Comparison of ENCODE assay signal across 8 cellular contexts in genomic region chr10:120735773-120736371, GRCh38.
DNase-seq lines count a peak whose midpoint lies in the region; ATAC-seq and TF ChIP-seq lines count a peak whose summit lies in the region.

No MANE protein-coding gene starts in this region.

- ATAC-seq in CD8-positive, alpha-beta T cell, result no peak
- ATAC-seq in GM21529 (IDR thresholded peaks at IDR 0.05; ENCODE audit: unreplicated experiment) (peak; percentile 70), HG02852 (IDR thresholded peaks at IDR 0.05; ENCODE audit: unreplicated experiment) (no peak)
- ATAC-seq in naive thymus-derived CD4-positive, alpha-beta T cell, result no peak

- no peak overlapping the region for H4K91ac ChIP-seq in neuronal stem cell (ENCODE audit: low read depth, low read length, poor library complexity)

- H3K27ac Mint-ChIP-seq in CD8-positive, alpha-beta T cell, result no peak overlapping the region
- H3K27ac Mint-ChIP-seq in naive thymus-derived CD4-positive, alpha-beta T cell, result no peak overlapping the region

- H3K9ac ChIP-seq in neuronal stem cell (ENCODE audit: low read depth, low read length, poor library complexity), result no peak overlapping the region

- H3K27me3 ChIP-seq in CD8-positive, alpha-beta T cell (ENCODE audit: insufficient read depth, low read length), result no peaks in the 10 kb centered on the region
- H3K27me3 ChIP-seq in neuronal stem cell (ENCODE audit: control insufficient read depth in 3 of 3, insufficient read depth in 3 of 3, low read depth in 1 of 3, low read length in 3 of 3), result peaks cover 0 to 9% (median 0%) of the 10 kb centered on the region in 3 experiments
- no peaks in the 10 kb centered on the region for H3K27me3 ChIP-seq in naive thymus-derived CD4-positive, alpha-beta T cell (ENCODE audit: control insufficient read depth in 2 of 2, insufficient read depth in 2 of 2, low read length in 2 of 2)

- WGBS in neuronal stem cell (ENCODE audit: extremely low coverage in 2 of 2, insufficient read length in 2 of 2, insufficient replicate concordance in 1 of 2), 2 donors, result no CpG with 5 or more reads among the region's 5 CpGs

- no peaks in the 10 kb centered on the region for H3K4me1 Mint-ChIP-seq in CD8-positive, alpha-beta T cell (ENCODE audit: low read depth)
- H3K4me1 Mint-ChIP-seq in naive thymus-derived CD4-positive, alpha-beta T cell, result no peaks in the 10 kb centered on the region

- H3K23ac ChIP-seq in neuronal stem cell (ENCODE audit: low read depth, low read length, poor library complexity), result peak overlapping the region; percentile 38

- peak; percentile 67 for TF ChIP-seq CTCF in CD8-positive, alpha-beta T cell (IDR thresholded peaks at IDR 0.05)
- TF ChIP-seq CTCF in coronary artery (IDR thresholded peaks at IDR 0.05), result peak; percentile 29

- H3K36me3 ChIP-seq in CD8-positive, alpha-beta T cell (ENCODE audit: insufficient read depth, low read length), result no peaks in the 10 kb centered on the region
- H3K36me3 ChIP-seq in neuronal stem cell (replicated peaks in 1 of 2; ENCODE audit: control insufficient read depth in 2 of 2, insufficient read depth in 2 of 2, low read length in 2 of 2), result no peaks in the 10 kb centered on the region
- no peaks in the 10 kb centered on the region for H3K36me3 ChIP-seq in naive thymus-derived CD4-positive, alpha-beta T cell (ENCODE audit: control insufficient read depth in 2 of 3, insufficient read depth in 3 of 3, low read length in 3 of 3)

- H3K18ac ChIP-seq in neuronal stem cell (ENCODE audit: low read length), result no peak overlapping the region

- H3K27ac ChIP-seq in CD8-positive, alpha-beta T cell (ENCODE audit: low read depth, low read length), result no peak overlapping the region
- H3K27ac ChIP-seq in coronary artery, result no peak overlapping the region
- H3K27ac ChIP-seq in neuronal stem cell (replicated peaks; ENCODE audit: low read length), result no peak overlapping the region
- no peak overlapping the region for H3K27ac ChIP-seq in naive thymus-derived CD4-positive, alpha-beta T cell (ENCODE audit: low read depth, low read length)

- H3K79me1 ChIP-seq in neuronal stem cell (ENCODE audit: low read depth, low read length), result no peaks in the 10 kb centered on the region

- no peaks in the 10 kb centered on the region for H3K36me3 Mint-ChIP-seq in CD8-positive, alpha-beta T cell
- H3K36me3 Mint-ChIP-seq in naive thymus-derived CD4-positive, alpha-beta T cell, result peaks cover 0 to 3% (median 0%) of the 10 kb centered on the region in 5 donors

- no peak overlapping the region for H2BK120ac ChIP-seq in neuronal stem cell (ENCODE audit: low read depth, low read length)

- H3K27me3 Mint-ChIP-seq in CD8-positive, alpha-beta T cell (ENCODE audit: low read depth), result peaks cover 3% of the 10 kb centered on the region
- peaks cover 0 to 19% (median 14%) of the 10 kb centered on the region in 5 donors for H3K27me3 Mint-ChIP-seq in naive thymus-derived CD4-positive, alpha-beta T cell

- no peak overlapping the region for H2BK12ac ChIP-seq in neuronal stem cell (ENCODE audit: low read length)

- H3K4me1 ChIP-seq in CD8-positive, alpha-beta T cell (ENCODE audit: insufficient read depth, low read length), result no peaks in the 10 kb centered on the region
- no peaks in the 10 kb centered on the region for H3K4me1 ChIP-seq in neuronal stem cell (ENCODE audit: control insufficient read depth in 2 of 2, insufficient read depth in 1 of 2, low read depth in 1 of 2, low read length in 2 of 2)
- no peaks in the 10 kb centered on the region for H3K4me1 ChIP-seq in naive thymus-derived CD4-positive, alpha-beta T cell (ENCODE audit: control insufficient read depth in 2 of 2, insufficient read depth in 2 of 2, low read length in 2 of 2)

- no peak overlapping the region for H3K4ac ChIP-seq in neuronal stem cell (ENCODE audit: low read length)

- H2BK5ac ChIP-seq in neuronal stem cell (ENCODE audit: low read length), result no peak overlapping the region

- intact Hi-C loops in CD8-positive, alpha-beta T cell (cut with DNase I, micrococcal nuclease), result loop anchor here in 1 of 2 experiments (5.0 kb wide), 1 partner anchor 984 kb away; no protein-coding TSS in a partner anchor
- intact Hi-C loops in naive thymus-derived CD4-positive, alpha-beta T cell (cut with micrococcal nuclease), result loop anchor here in 1 of 2 donors (2.0 kb wide), 1 partner anchor 313 kb away; no protein-coding TSS in a partner anchor

- no peak overlapping the region for H2BK15ac ChIP-seq in neuronal stem cell (ENCODE audit: low read length)

- H3K14ac ChIP-seq in neuronal stem cell (ENCODE audit: low read length), result no peak overlapping the region

- H3K4me2 ChIP-seq in neuronal stem cell (ENCODE audit: insufficient read depth, low read length, poor library complexity, severe bottlenecking), result no peak overlapping the region

- no peak overlapping the region for H2AFZ ChIP-seq in neuronal stem cell (ENCODE audit: low read length)

- H2AK5ac ChIP-seq in neuronal stem cell (ENCODE audit: low read depth, low read length), result no peak overlapping the region

- CTCF ChIA-PET in CD8-positive, alpha-beta T cell (lab: Charles Lee), result interaction anchor here (0.9 to 2.0 kb wide), 4 partner anchors 9 to 985 kb away, joined by 3 to 6 read pairs (median 5); no protein-coding TSS in a partner anchor
- CTCF ChIA-PET in naive thymus-derived CD4-positive, alpha-beta T cell (lab: Charles Lee), result no interaction called here

- POLR2A ChIA-PET in CD8-positive, alpha-beta T cell (lab: Charles Lee), result no interaction called here
- POLR2A ChIA-PET in naive thymus-derived CD4-positive, alpha-beta T cell (lab: Charles Lee), result no interaction called here

- no peaks in the 10 kb centered on the region for H3K9me3 Mint-ChIP-seq in CD8-positive, alpha-beta T cell
- H3K9me3 Mint-ChIP-seq in naive thymus-derived CD4-positive, alpha-beta T cell, result peaks cover 0 to 2% (median 0%) of the 10 kb centered on the region in 11 donors

- H3K9me3 ChIP-seq in CD8-positive, alpha-beta T cell (ENCODE audit: low read length), result no peaks in the 10 kb centered on the region
- no peaks in the 10 kb centered on the region for H3K9me3 ChIP-seq in neuronal stem cell (replicated peaks in 1 of 2; ENCODE audit: control insufficient read depth in 2 of 2, insufficient read depth in 1 of 2, low read depth in 1 of 2, low read length in 2 of 2)
- no peaks in the 10 kb centered on the region for H3K9me3 ChIP-seq in naive thymus-derived CD4-positive, alpha-beta T cell (ENCODE audit: control insufficient read depth in 2 of 3, low read length in 3 of 3)

- H4K8ac ChIP-seq in neuronal stem cell (ENCODE audit: low read depth, low read length), result no peak overlapping the region

- DNase-seq in CD8-positive, alpha-beta T cell, result no peak
- peak; percentile 31 for DNase-seq in NCI-H82 (lab: John Stamatoyannopoulos, UW)
- DNase-seq in coronary artery (ENCODE audit: low spot score), result no peak
- DNase-seq in neuronal stem cell (ENCODE audit: low spot score), result no peak
- DNase-seq in effector CD8-positive, alpha-beta T cell (lab: John Stamatoyannopoulos, UW), result no peak
- no peak for DNase-seq in naive thymus-derived CD4-positive, alpha-beta T cell

- H3K4me3 Mint-ChIP-seq in CD8-positive, alpha-beta T cell, result no peak overlapping the region
- no peak overlapping the region for H3K4me3 Mint-ChIP-seq in naive thymus-derived CD4-positive, alpha-beta T cell

- no peak overlapping the region for H3K4me3 ChIP-seq in CD8-positive, alpha-beta T cell (ENCODE audit: low read depth, low read length)
- no peak overlapping the region for H3K4me3 ChIP-seq in coronary artery
- no peak overlapping the region for H3K4me3 ChIP-seq in neuronal stem cell (ENCODE audit: low read length in 2 of 2)
- H3K4me3 ChIP-seq in naive thymus-derived CD4-positive, alpha-beta T cell (ENCODE audit: low read length), result no peak overlapping the region
